In the genomic region with DNA sequence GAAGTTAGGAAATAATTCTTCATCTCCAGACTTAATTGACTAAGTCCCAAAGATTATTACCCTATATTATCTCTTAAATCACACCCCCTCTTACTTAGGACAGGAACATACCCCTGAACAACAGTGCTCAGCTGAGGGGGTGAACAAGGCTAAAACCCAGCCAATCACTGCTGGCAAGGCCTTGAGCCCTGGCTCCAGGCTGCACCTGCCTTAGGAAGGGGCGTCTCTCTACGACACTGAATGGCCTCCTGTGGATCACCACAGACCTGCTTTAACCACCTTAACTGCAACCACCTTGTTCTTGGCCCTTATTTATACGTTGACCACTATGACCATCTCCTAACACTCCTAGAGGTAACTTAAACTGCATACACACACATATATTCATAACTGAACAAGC, we compare ENCODE assay signal across 21 cellular contexts.
DNase-seq lines count a peak whose midpoint lies in the region; ATAC-seq and TF ChIP-seq lines count a peak whose summit lies in the region.
"Had no signal": no experiment of that assay in that cellular context is flagged by ENCODE, and none has a peak within 500 bp of the region (broad histone marks: within the 10 kb centered on the region; RNA-seq: fewer than 3 reads in every experiment).

No MANE protein-coding gene starts in this region.

- DNase-seq in NOMO-1 treated with dmso at 0.1 percent for 144 hours (lab: John Stamatoyannopoulos, UW; ENCODE audit: unreplicated experiment), result peak; percentile 47
- no peak for DNase-seq in NOMO-1 treated with DMSO at 0.1 percent for 48 hours (lab: John Stamatoyannopoulos, UW; ENCODE audit: unreplicated experiment)
- peak; percentile 17 for DNase-seq in WTC11 (ENCODE audit: low spot score)
- no peak for DNase-seq in left lobe of liver (ENCODE audit: low spot score)
- no peak for DNase-seq in CD8-positive, alpha-beta memory T cell
- no peak for DNase-seq in DMS153 treated with DMSO at 0.1 percent for 48 hours (lab: John Stamatoyannopoulos, UW; ENCODE audit: unreplicated experiment)
- no peak for DNase-seq in NCI-H510A (lab: John Stamatoyannopoulos, UW)
- DNase-seq: 8988T; CD4-positive, alpha-beta T cell; H9; NCI-H1092; NCI-H1436 treated with DMSO at 0.1 percent for 48 hours; NCI-H2029; NCI-H2171; NK-92 treated with Interleukin-12 subunit alpha and Interleukin-12 subunit beta, amount 100 ng/mL, for 24 hours; RPMI8226; SHP77 treated with DMSO at 0.1 percent for 48 hours; SK-N-SH had no signal

- no peaks in the 10 kb centered on the region for H3K36me3 ChIP-seq in CD8-positive, alpha-beta memory T cell (ENCODE audit: insufficient read depth, low read length)

- no peaks in the 10 kb centered on the region for H3K4me1 ChIP-seq in CD8-positive, alpha-beta memory T cell (ENCODE audit: insufficient read depth, low read length)

- H3K27ac Mint-ChIP-seq in WTC11, result no peak overlapping the region
- no peak overlapping the region for H3K27ac Mint-ChIP-seq in CD8-positive, alpha-beta memory T cell
- H3K27ac Mint-ChIP-seq: B cell; CD4-positive, alpha-beta T cell; H9 had no signal

- no peak overlapping the region for H3K4me3 Mint-ChIP-seq in WTC11
- H3K4me3 Mint-ChIP-seq in CD8-positive, alpha-beta memory T cell, result no peak overlapping the region
- H3K4me3 Mint-ChIP-seq: B cell; CD4-positive, alpha-beta T cell; H9 had no signal

- H3K27me3 Mint-ChIP-seq in WTC11 (ENCODE audit: low read depth), result no peaks in the 10 kb centered on the region
- peaks cover 6 to 22% of the 10 kb centered on the region in 2 donors for H3K27me3 Mint-ChIP-seq in CD8-positive, alpha-beta memory T cell
- H3K27me3 Mint-ChIP-seq: CD4-positive, alpha-beta T cell had no signal

- no peaks in the 10 kb centered on the region for H3K27me3 ChIP-seq in CD8-positive, alpha-beta memory T cell (ENCODE audit: insufficient read depth, low read length, poor library complexity, severe bottlenecking)

- H3K4me3 ChIP-seq in CD8-positive, alpha-beta memory T cell (ENCODE audit: low read length), result no peak overlapping the region

- H3K4me1 Mint-ChIP-seq in WTC11, result peaks cover 7% of the 10 kb centered on the region
- H3K4me1 Mint-ChIP-seq in CD8-positive, alpha-beta memory T cell, result no peaks in the 10 kb centered on the region
- H3K4me1 Mint-ChIP-seq: B cell had no signal

- H3K36me3 Mint-ChIP-seq in WTC11, result no peaks in the 10 kb centered on the region
- H3K36me3 Mint-ChIP-seq in CD8-positive, alpha-beta memory T cell, result peaks cover 0 to 1% (median 0%) of the 10 kb centered on the region in 3 donors

- ATAC-seq in WTC11 (peak; percentile 73), left lobe of liver (peak; percentile 31), GM18502 (IDR thresholded peaks at IDR 0.05; ENCODE audit: poor library complexity, unreplicated experiment) (no peak)

- H3K9me3 Mint-ChIP-seq in WTC11, result no peaks in the 10 kb centered on the region; the same call in 1 of the 2 replicates
- no peaks in the 10 kb centered on the region for H3K9me3 Mint-ChIP-seq in CD8-positive, alpha-beta memory T cell
- H3K9me3 Mint-ChIP-seq: CD4-positive, alpha-beta T cell; H9 had no signal

- no peaks in the 10 kb centered on the region for H3K9me3 ChIP-seq in CD8-positive, alpha-beta memory T cell (ENCODE audit: low read length)
- H3K9me3 ChIP-seq: SK-N-SH had no signal

- CTCF ChIA-PET in WTC11 (lab: Charles Lee), result interaction anchor here (1.0 to 3.6 kb wide), 3 partner anchors 230 to 267 kb away, joined by 3 to 19 read pairs (median 4); a partner anchor contains a TSS
- CTCF ChIA-PET in CD8-positive, alpha-beta memory T cell (lab: Charles Lee), result no interaction called here

- POLR2A ChIA-PET in WTC11 (lab: Charles Lee), result interaction anchor here (1.4 kb wide), 1 partner anchor 268 kb away, joined by 8 read pairs; a partner anchor contains a TSS
- POLR2A ChIA-PET in CD8-positive, alpha-beta memory T cell (lab: Charles Lee), result no interaction called here

- TF ChIP-seq CTCF in WTC11 (IDR thresholded peaks at IDR 0.05), result no peak

- H3K27ac ChIP-seq in CD8-positive, alpha-beta memory T cell (ENCODE audit: low read depth, low read length), result no peak overlapping the region
- H3K27ac ChIP-seq: KMS-11 had no signal

TF ChIP-seq in WTC11, 78 proteins besides CTCF, POLR2A, EP300 and RAD21 (continues in another document):
- no peak for TF ChIP-seq ZNF317 (CRISPR knock-in tag; IDR thresholded peaks at IDR 0.05; ENCODE audit: borderline replicate concordance, low read depth)
- no peak for TF ChIP-seq NR2C2 (CRISPR knock-in tag; IDR thresholded peaks at IDR 0.05)
- TF ChIP-seq ZNF423 (CRISPR knock-in tag; IDR thresholded peaks at IDR 0.05), result no peak
- TF ChIP-seq, protein P1, sequence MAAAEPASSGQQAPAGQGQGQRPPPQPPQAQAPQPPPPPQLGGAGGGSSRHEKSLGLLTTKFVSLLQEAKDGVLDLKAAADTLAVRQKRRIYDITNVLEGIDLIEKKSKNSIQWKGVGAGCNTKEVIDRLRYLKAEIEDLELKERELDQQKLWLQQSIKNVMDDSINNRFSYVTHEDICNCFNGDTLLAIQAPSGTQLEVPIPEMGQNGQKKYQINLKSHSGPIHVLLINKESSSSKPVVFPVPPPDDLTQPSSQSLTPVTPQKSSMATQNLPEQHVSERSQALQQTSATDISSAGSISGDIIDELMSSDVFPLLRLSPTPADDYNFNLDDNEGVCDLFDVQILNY (CRISPR knock-in tag; IDR thresholded peaks at IDR 0.05), result no peak
- TF ChIP-seq, protein P2, sequence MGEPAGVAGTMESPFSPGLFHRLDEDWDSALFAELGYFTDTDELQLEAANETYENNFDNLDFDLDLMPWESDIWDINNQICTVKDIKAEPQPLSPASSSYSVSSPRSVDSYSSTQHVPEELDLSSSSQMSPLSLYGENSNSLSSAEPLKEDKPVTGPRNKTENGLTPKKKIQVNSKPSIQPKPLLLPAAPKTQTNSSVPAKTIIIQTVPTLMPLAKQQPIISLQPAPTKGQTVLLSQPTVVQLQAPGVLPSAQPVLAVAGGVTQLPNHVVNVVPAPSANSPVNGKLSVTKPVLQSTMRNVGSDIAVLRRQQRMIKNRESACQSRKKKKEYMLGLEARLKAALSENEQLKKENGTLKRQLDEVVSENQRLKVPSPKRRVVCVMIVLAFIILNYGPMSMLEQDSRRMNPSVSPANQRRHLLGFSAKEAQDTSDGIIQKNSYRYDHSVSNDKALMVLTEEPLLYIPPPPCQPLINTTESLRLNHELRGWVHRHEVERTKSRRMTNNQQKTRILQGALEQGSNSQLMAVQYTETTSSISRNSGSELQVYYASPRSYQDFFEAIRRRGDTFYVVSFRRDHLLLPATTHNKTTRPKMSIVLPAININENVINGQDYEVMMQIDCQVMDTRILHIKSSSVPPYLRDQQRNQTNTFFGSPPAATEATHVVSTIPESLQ (CRISPR knock-in tag; IDR thresholded peaks at IDR 0.05), result no peak
- TF ChIP-seq, protein P3, sequence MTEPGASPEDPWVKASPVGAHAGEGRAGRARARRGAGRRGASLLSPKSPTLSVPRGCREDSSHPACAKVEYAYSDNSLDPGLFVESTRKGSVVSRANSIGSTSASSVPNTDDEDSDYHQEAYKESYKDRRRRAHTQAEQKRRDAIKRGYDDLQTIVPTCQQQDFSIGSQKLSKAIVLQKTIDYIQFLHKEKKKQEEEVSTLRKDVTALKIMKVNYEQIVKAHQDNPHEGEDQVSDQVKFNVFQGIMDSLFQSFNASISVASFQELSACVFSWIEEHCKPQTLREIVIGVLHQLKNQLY (CRISPR knock-in tag; IDR thresholded peaks at IDR 0.05), result no peak
- TF ChIP-seq NFYB (CRISPR knock-in tag; conservative IDR thresholded peaks at IDR 0.05; ENCODE audit: low read depth), result no peak
- no peak for TF ChIP-seq KAT7 (CRISPR knock-in tag; IDR thresholded peaks at IDR 0.05; ENCODE audit: borderline replicate concordance)
- TF ChIP-seq ZNF263 (CRISPR knock-in tag; IDR thresholded peaks at IDR 0.05; ENCODE audit: low read depth), result no peak
- no peak for TF ChIP-seq GABPB1 (CRISPR knock-in tag; IDR thresholded peaks at IDR 0.05)
- no peak for TF ChIP-seq NR1H2 (CRISPR knock-in tag; IDR thresholded peaks at IDR 0.05)
- no peak for TF ChIP-seq RORB (CRISPR knock-in tag; IDR thresholded peaks at IDR 0.05)
- TF ChIP-seq, protein P4, sequence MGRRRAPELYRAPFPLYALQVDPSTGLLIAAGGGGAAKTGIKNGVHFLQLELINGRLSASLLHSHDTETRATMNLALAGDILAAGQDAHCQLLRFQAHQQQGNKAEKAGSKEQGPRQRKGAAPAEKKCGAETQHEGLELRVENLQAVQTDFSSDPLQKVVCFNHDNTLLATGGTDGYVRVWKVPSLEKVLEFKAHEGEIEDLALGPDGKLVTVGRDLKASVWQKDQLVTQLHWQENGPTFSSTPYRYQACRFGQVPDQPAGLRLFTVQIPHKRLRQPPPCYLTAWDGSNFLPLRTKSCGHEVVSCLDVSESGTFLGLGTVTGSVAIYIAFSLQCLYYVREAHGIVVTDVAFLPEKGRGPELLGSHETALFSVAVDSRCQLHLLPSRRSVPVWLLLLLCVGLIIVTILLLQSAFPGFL (CRISPR knock-in tag; IDR thresholded peaks at IDR 0.05; ENCODE audit: borderline replicate concordance), result no peak
- TF ChIP-seq, protein P5, sequence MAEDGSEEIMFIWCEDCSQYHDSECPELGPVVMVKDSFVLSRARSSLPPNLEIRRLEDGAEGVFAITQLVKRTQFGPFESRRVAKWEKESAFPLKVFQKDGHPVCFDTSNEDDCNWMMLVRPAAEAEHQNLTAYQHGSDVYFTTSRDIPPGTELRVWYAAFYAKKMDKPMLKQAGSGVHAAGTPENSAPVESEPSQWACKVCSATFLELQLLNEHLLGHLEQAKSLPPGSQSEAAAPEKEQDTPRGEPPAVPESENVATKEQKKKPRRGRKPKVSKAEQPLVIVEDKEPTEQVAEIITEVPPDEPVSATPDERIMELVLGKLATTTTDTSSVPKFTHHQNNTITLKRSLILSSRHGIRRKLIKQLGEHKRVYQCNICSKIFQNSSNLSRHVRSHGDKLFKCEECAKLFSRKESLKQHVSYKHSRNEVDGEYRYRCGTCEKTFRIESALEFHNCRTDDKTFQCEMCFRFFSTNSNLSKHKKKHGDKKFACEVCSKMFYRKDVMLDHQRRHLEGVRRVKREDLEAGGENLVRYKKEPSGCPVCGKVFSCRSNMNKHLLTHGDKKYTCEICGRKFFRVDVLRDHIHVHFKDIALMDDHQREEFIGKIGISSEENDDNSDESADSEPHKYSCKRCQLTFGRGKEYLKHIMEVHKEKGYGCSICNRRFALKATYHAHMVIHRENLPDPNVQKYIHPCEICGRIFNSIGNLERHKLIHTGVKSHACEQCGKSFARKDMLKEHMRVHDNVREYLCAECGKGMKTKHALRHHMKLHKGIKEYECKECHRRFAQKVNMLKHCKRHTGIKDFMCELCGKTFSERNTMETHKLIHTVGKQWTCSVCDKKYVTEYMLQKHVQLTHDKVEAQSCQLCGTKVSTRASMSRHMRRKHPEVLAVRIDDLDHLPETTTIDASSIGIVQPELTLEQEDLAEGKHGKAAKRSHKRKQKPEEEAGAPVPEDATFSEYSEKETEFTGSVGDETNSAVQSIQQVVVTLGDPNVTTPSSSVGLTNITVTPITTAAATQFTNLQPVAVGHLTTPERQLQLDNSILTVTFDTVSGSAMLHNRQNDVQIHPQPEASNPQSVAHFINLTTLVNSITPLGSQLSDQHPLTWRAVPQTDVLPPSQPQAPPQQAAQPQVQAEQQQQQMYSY (CRISPR knock-in tag; IDR thresholded peaks at IDR 0.05), result no peak

Comparison
In these comparisons a context has a peak if more than half of its experiments do, and no peak if none do; other contexts are left out.
1. DNase-seq: peak in NOMO-1 treated with dmso at 0.1 percent for 144 hours (single experiment) and WTC11 (single experiment); none in NOMO-1 treated with DMSO at 0.1 percent for 48 hours (single experiment), left lobe of liver (single experiment), CD8-positive, alpha-beta memory T cell (0 of 5), DMS153 treated with DMSO at 0.1 percent for 48 hours (single experiment) and NCI-H510A (single experiment).